In genomic region chr9:113507256-113507655, GRCh38 we compare ENCODE assay signal across 19 cellular contexts. TPM values are rescaled to one million over a fixed set of nuclear protein-coding genes. Genes with fewer than 3 reads are reported as not detected.
A peak's percentile ranks its signal among the peaks of the same experiment; 100 is the strongest.
DNase-seq lines count a peak whose midpoint lies in the region; ATAC-seq and TF ChIP-seq lines count a peak whose summit lies in the region.
"Had no signal": no experiment of that assay in that cellular context is flagged by ENCODE, and none has a peak within 500 bp of the region (broad histone marks: within the 10 kb centered on the region; RNA-seq: fewer than 3 reads in every experiment).

No MANE protein-coding gene starts in this region.

- peaks cover 25% of the 10 kb centered on the region for H3K4me1 Mint-ChIP-seq in CD4-positive, alpha-beta T cell (ENCODE audit: low read depth)

- CTCF ChIA-PET in CD4-positive, alpha-beta T cell (lab: Charles Lee), result no interaction called here

- no peaks in the 10 kb centered on the region for H3K36me3 ChIP-seq in mesenchymal stem cell (ENCODE audit: control insufficient read depth in 1 of 2, insufficient read depth in 2 of 2, low read depth in 1 of 2, low read length in 2 of 2)
- H3K36me3 ChIP-seq in spleen, result peaks cover 0 to 26% (median 8%) of the 10 kb centered on the region in 6 donors

- H3K27ac Mint-ChIP-seq in CD4-positive, alpha-beta T cell, result no peak overlapping the region
- H3K27ac Mint-ChIP-seq: IgD-negative memory B cell had no signal

- 94% methylated on average over 15 of the region's 19 CpGs for WGBS in mesenchymal stem cell
- WGBS in spleen, 5 donors, result 92 to 98% (median 94%) methylated on average over 4 to 19 of the region's 19 CpGs

- H2BK120ac ChIP-seq in mesenchymal stem cell (ENCODE audit: low read depth, low read length), result no peak overlapping the region

- H3K14ac ChIP-seq in mesenchymal stem cell (ENCODE audit: low read length in 2 of 2), result no peak overlapping the region

- TF ChIP-seq POLR2A in spleen (IDR thresholded peaks at IDR 0.05), result no peak

- no peak overlapping the region for H3K18ac ChIP-seq in mesenchymal stem cell (ENCODE audit: low read depth in 1 of 2, low read length in 2 of 2)

- H3K4me3 Mint-ChIP-seq in CD4-positive, alpha-beta T cell, result no peak overlapping the region
- H3K4me3 Mint-ChIP-seq: IgD-negative memory B cell had no signal

- POLR2A ChIA-PET in CD4-positive, alpha-beta T cell (lab: Charles Lee), result interaction anchor here (0.9 kb wide), 1 partner anchor 10 kb away, joined by 4 read pairs; no protein-coding TSS in a partner anchor

- H3K4me2 ChIP-seq in mesenchymal stem cell (ENCODE audit: low read length, poor library complexity, severe bottlenecking), result no peak overlapping the region
- H3K4me2 ChIP-seq: KMS-11 had no signal

- no peaks in the 10 kb centered on the region for H3K36me3 Mint-ChIP-seq in CD4-positive, alpha-beta T cell (ENCODE audit: low read depth)

- no peak for ATAC-seq in CD4-positive, alpha-beta T cell (ENCODE audit: poor library complexity)
- ATAC-seq in HG03135 (IDR thresholded peaks at IDR 0.05; ENCODE audit: unreplicated experiment), result no peak

- no peaks in the 10 kb centered on the region for H3K79me1 ChIP-seq in mesenchymal stem cell (replicated peaks; ENCODE audit: low read length, poor library complexity, severe bottlenecking)

- no peak overlapping the region for H2BK15ac ChIP-seq in mesenchymal stem cell (ENCODE audit: low read depth, poor library complexity, severe bottlenecking)

- peak overlapping the region; percentile 37 for H2AK5ac ChIP-seq in mesenchymal stem cell (ENCODE audit: low read length, severe bottlenecking)

- no peaks in the 10 kb centered on the region for H3K9me3 Mint-ChIP-seq in CD4-positive, alpha-beta T cell
- H3K9me3 Mint-ChIP-seq: IgD-negative memory B cell had no signal

- no peak overlapping the region for H4K8ac ChIP-seq in mesenchymal stem cell (ENCODE audit: low read length)

- H4K91ac ChIP-seq in mesenchymal stem cell (ENCODE audit: low read length), result no peak overlapping the region

- no peak overlapping the region for H2BK5ac ChIP-seq in mesenchymal stem cell (ENCODE audit: low read depth, low read length, poor library complexity, severe bottlenecking)

- no peak overlapping the region for H2BK12ac ChIP-seq in mesenchymal stem cell (ENCODE audit: low read length in 2 of 2)

- H3K27ac ChIP-seq in angular gyrus (ENCODE audit: low read depth, low read length) (peak overlapping the region; percentile 3), mesenchymal stem cell (ENCODE audit: low read length, poor library complexity, severe bottlenecking) (no peak overlapping the region), spleen (no peak overlapping the region)
- H3K27ac ChIP-seq in CD4-positive, alpha-beta T cell (ENCODE audit: low read depth, low read length), result no peak overlapping the region
- H3K27ac ChIP-seq: KMS-11 had no signal

- TF ChIP-seq CTCF in spleen (IDR thresholded peaks at IDR 0.05 in 8 of 11, conservative IDR thresholded peaks at IDR 0.05 in 3 of 11), result no peak
- TF ChIP-seq CTCF in CD4-positive, alpha-beta T cell (IDR thresholded peaks at IDR 0.05), result no peak

- intact Hi-C loops in spleen (cut with DNase I; ENCODE audit: low total_unique reads), result loop anchor here (10.0 kb wide), 1 partner anchor 52 kb away; no protein-coding TSS in a partner anchor
- intact Hi-C loops in CD4-positive, alpha-beta T cell (cut with DNase I, micrococcal nuclease), result no loop called here

- H3K4me1 ChIP-seq in mesenchymal stem cell (ENCODE audit: control insufficient read depth, insufficient read depth, low read depth, low read length) (peaks cover 43% of the 10 kb centered on the region), spleen (peaks cover 29 to 99% (median 65%) of the 10 kb centered on the region in 6 donors)

- peak; percentile 58 for DNase-seq in activated effector memory CD4-positive, alpha-beta T cell treated with anti-CD3 and anti-CD28 coated beads, Interleukin-2, amount 50 U/mL, for 16 hours
- DNase-seq in activated effector memory CD4-positive, alpha-beta T cell treated with Interleukin-2 at 50 U/mL for 16 hours, result no peak
- DNase-seq in mesenchymal stem cell (no peak), spleen (peak; percentile 67), NCI-H1092 (lab: John Stamatoyannopoulos, UW) (no peak)
- DNase-seq in CD4-positive, alpha-beta T cell, result no peak
- DNase-seq: DMS153, NCI-H1048, NCI-H1417 treated with DMSO at 0.1 percent for 48 hours, NCI-H187, NCI-H2081 treated with DMSO at 0.1 percent for 48 hours, NCI-H2171, NCI-H226, NCI-H510A, Right ventricle myocardium superior had no signal

- H3K9me3 ChIP-seq in mesenchymal stem cell (ENCODE audit: control insufficient read depth, low read length) (no peaks in the 10 kb centered on the region), spleen (no peaks in the 10 kb centered on the region)
- H3K9me3 ChIP-seq in CD4-positive, alpha-beta T cell (ENCODE audit: control insufficient read depth, low read length), result no peaks in the 10 kb centered on the region

- no peaks in the 10 kb centered on the region for H3K27me3 Mint-ChIP-seq in CD4-positive, alpha-beta T cell

- no peak overlapping the region for H2AFZ ChIP-seq in mesenchymal stem cell (ENCODE audit: low read depth, low read length)

- H3K27me3 ChIP-seq in mesenchymal stem cell (ENCODE audit: control insufficient read depth in 1 of 2, insufficient read depth in 1 of 2, low read length in 2 of 2), result peaks cover 0 to 9% of the 10 kb centered on the region in 2 experiments
- H3K27me3 ChIP-seq in spleen (replicated peaks in 1 of 7), result no peaks in the 10 kb centered on the region
- H3K27me3 ChIP-seq in CD4-positive, alpha-beta T cell (ENCODE audit: control insufficient read depth, insufficient read depth, low read length), result no peaks in the 10 kb centered on the region

- no peak overlapping the region for H3K9ac ChIP-seq in mesenchymal stem cell (ENCODE audit: low read length)
- H3K9ac ChIP-seq: KMS-11 had no signal

- H3K4ac ChIP-seq in mesenchymal stem cell (ENCODE audit: low read depth in 1 of 2, low read length in 2 of 2), result no peak overlapping the region

- no peak overlapping the region for H3K23ac ChIP-seq in mesenchymal stem cell (ENCODE audit: low read length in 2 of 2)

- H3K4me3 ChIP-seq in mesenchymal stem cell (ENCODE audit: insufficient read depth in 1 of 2, low read depth in 1 of 2, low read length in 2 of 2) (no peak overlapping the region), spleen (no peak overlapping the region)

RNA-seq across cellular contexts. Expression of gene RGS3, which starts 43.7 kb away (rescaled TPM):
- polyA plus RNA-seq in mesenchymal stem cell (2013, experiment 1 of 2), result 41.4 TPM
- polyA plus RNA-seq in mesenchymal stem cell (2013, experiment 2 of 2), result 42.1 TPM
- total RNA-seq in spleen, result 100 to 1,000 TPM in 1 of 7 donors, 10 to 100 TPM in 6; 63.2 to 122 (median 84.4) TPM
- 10 to 100 TPM; 17.5 to 48.3 (median 26.5) TPM for polyA plus RNA-seq in spleen
- 1 to 10 TPM; 6.1 to 7.5 TPM for total RNA-seq in CD4-positive, alpha-beta T cell

Comparison
In these comparisons a context has a peak if more than half of its experiments do, and no peak if none do; other contexts are left out.
1. DNase-seq: peak in activated effector memory CD4-positive, alpha-beta T cell treated with anti-CD3 and anti-CD28 coated beads, Interleukin-2, amount 50 U/mL, for 16 hours (single experiment) and spleen (single experiment); none in activated effector memory CD4-positive, alpha-beta T cell treated with Interleukin-2 at 50 U/mL for 16 hours (single experiment), mesenchymal stem cell (single experiment), CD4-positive, alpha-beta T cell (0 of 10) and NCI-H1092 (single experiment).
2. RNA of gene RGS3, which starts 43.7 kb away (total RNA-seq): 63.2 to 122 TPM in spleen; 6.1 to 7.5 TPM in CD4-positive, alpha-beta T cell; every median in the first group is over 4 times any median in the second.